Comparison of ENCODE assay signal across 8 cellular contexts in genomic region chr19:5903502-5904301, GRCh38. TPM values are rescaled to one million over a fixed set of nuclear protein-coding genes. Genes with fewer than 3 reads are reported as not detected.
DNase-seq lines count a peak whose midpoint lies in the region; ATAC-seq, FAIRE-seq and TF ChIP-seq lines count a peak whose summit lies in the region.

Gene NDUFA11 (minus strand): TSS chr19:5903790. CDS start chr19:5903708, 82 bp downstream.

- H3K27me3 Mint-ChIP-seq in central memory CD8-positive, alpha-beta T cell = no peaks in the 10 kb centered on the region

- H3K36me3 Mint-ChIP-seq in central memory CD8-positive, alpha-beta T cell (ENCODE audit: insufficient read depth) = peaks cover 35% of the 10 kb centered on the region

- H3K4me1 ChIP-seq in kidney (ENCODE audit: control insufficient read depth in 1 of 2, insufficient read depth in 1 of 2, low read depth in 1 of 2, low read length in 2 of 2) = peaks cover 3 to 12% of the 10 kb centered on the region in 2 donors

- ATAC-seq in GM19043 (IDR thresholded peaks at IDR 0.05; ENCODE audit: low read depth, unreplicated experiment) (peak; percentile 31), HG03354 (IDR thresholded peaks at IDR 0.05; ENCODE audit: poor library complexity, severe bottlenecking, unreplicated experiment) (peak; percentile 41)
- peak; percentile 45 for ATAC-seq in central memory CD8-positive, alpha-beta T cell (replicated peaks; ENCODE audit: extremely low read depth, poor library complexity, severe bottlenecking)

- intact Hi-C loops in kidney (cut with DNase I) = no loop called here

- H3K27ac Mint-ChIP-seq in central memory CD8-positive, alpha-beta T cell (ENCODE audit: low read depth) = peak within 1 kb of the TSS; percentile 99

- no peaks in the 10 kb centered on the region for H3K36me3 ChIP-seq in kidney (ENCODE audit: control insufficient read depth in 1 of 2, insufficient read depth in 2 of 2, low read length in 2 of 2)

- H3K4me3 ChIP-seq in kidney (ENCODE audit: low read length in 2 of 2) = peak within 1 kb of the TSS; percentile 99

- FAIRE-seq in kidney (lab: Jason Lieb, UNC) = no peak

- TF ChIP-seq CTCF in kidney (IDR thresholded peaks at IDR 0.05; ENCODE audit: borderline replicate concordance, extremely low read depth, insufficient read depth) = no peak

- peak within 1 kb of the TSS; percentile 92 for H3K4me3 Mint-ChIP-seq in central memory CD8-positive, alpha-beta T cell

- peak within 1 kb of the TSS; percentile 87 to 100 for H3K9ac ChIP-seq in kidney (ENCODE audit: low read length in 2 of 2)

- H3K9me3 ChIP-seq in kidney (ENCODE audit: control insufficient read depth in 1 of 2, low read length in 2 of 2) = no peaks in the 10 kb centered on the region

- peak within 1 kb of the TSS; percentile 90 to 92 for H3K27ac ChIP-seq in kidney (ENCODE audit: low read depth in 2 of 2, low read length in 2 of 2)

- no peaks in the 10 kb centered on the region for H3K9me3 Mint-ChIP-seq in central memory CD8-positive, alpha-beta T cell

- peak; percentile 95 for DNase-seq in AG08395 (ENCODE audit: low spot score)
- peak; percentile 99 to 100 for DNase-seq in NCI-H446 (lab: John Stamatoyannopoulos, UW)
- DNase-seq in activated CD4-positive, CD25-positive, alpha-beta regulatory T cell treated with anti-CD3 and anti-CD28 coated beads, Interleukin-2, amount 50 U/mL, for 16 hours (ENCODE audit: low read depth, low spot score) = peak; percentile 91
- peak; percentile 93 to 96 for DNase-seq in central memory CD8-positive, alpha-beta T cell (ENCODE audit: low spot score in 2 of 2)
- DNase-seq in kidney = peak; percentile 100
- peak; percentile 89 to 95 for DNase-seq in stimulated activated CD4-positive, alpha-beta T cell treated with anti-CD3 and anti-CD28 coated beads, Interleukin-1b, Interleukin-23, amount 100 ng/mL, for 1 hour (ENCODE audit: low read depth in 2 of 2)

- peaks cover 38% of the 10 kb centered on the region for H3K4me1 Mint-ChIP-seq in central memory CD8-positive, alpha-beta T cell

RNA-seq across cellular contexts. Expression of gene NDUFA11, which starts in this region (rescaled TPM):
- 200 TPM for total RNA-seq in kidney
- polyA plus RNA-seq in kidney (ENCODE audit: insufficient read depth, low read depth, low replicate concordance) = 763 TPM

Comparison
In these comparisons a context has a peak if more than half of its experiments do, and no peak if none do; other contexts are left out.
1. Peak in every context shown above with its lines: DNase-seq, ATAC-seq, H3K4me3 ChIP-seq and H3K27ac ChIP-seq.